Comparison of ENCODE assay signal across 1 cellular context in the genomic region with DNA sequence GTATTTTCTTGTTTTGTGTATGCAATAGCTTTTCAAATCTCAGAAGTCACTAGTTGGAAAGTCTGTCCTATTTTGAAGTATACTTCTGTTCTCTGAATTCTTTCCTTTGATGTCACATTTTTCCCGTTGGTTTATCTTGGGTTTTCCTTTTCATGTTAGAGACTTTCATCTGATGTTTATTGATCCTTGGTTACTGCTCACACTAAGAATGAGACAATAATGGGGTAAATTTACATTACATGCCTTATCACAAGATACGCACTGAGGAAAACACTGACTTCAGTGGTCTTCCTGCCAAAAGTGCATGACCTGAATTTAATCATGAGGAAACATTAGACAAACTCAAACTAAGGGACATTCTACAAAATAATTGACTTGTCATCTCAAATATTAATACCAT.
TF ChIP-seq lines count a peak whose summit lies in the region.

No MANE protein-coding gene starts in this region.

TF ChIP-seq in HepG2, 621 proteins besides CTCF, POLR2A, EP300 and RAD21 (continued from another document and continues in another):
- TF ChIP-seq SMARCE1 (IDR thresholded peaks at IDR 0.05; ENCODE audit: borderline replicate concordance) (no peak), MTA3 (CRISPR knock-in tag; IDR thresholded peaks at IDR 0.05) (no peak), ASH2L (IDR thresholded peaks at IDR 0.05; ENCODE audit: insufficient read length, low read depth, low read length) (peak; percentile 73), BHLHE40 (IDR thresholded peaks at IDR 0.05; ENCODE audit: low read length) (peak; percentile 43; the same call in 1 of the 2 replicates), ONECUT2 (CRISPR knock-in tag; IDR thresholded peaks at IDR 0.05) (peak; percentile 92), KMT2B (CRISPR knock-in tag; IDR thresholded peaks at IDR 0.05) (no peak), FOXP1 (IDR thresholded peaks at IDR 0.05) (no peak), FOXP1 (CRISPR knock-in tag; IDR thresholded peaks at IDR 0.05) (peak; percentile 94), ZSCAN9 (CRISPR knock-in tag; IDR thresholded peaks at IDR 0.05; ENCODE audit: borderline replicate concordance) (0 out of 2 replicates have a peak, but pooled peaks have one; percentile 22), RXRB (CRISPR knock-in tag; IDR thresholded peaks at IDR 0.05; ENCODE audit: borderline replicate concordance) (peak; percentile 88), FOSL2 (CRISPR knock-in tag; IDR thresholded peaks at IDR 0.05) (peak; percentile 55; the same call in 1 of the 2 replicates), ZNF180 (CRISPR knock-in tag; IDR thresholded peaks at IDR 0.05; ENCODE audit: borderline replicate concordance, low read depth) (no peak), CHD2 (IDR thresholded peaks at IDR 0.05; ENCODE audit: low read depth, low read length) (no peak), DR1 (CRISPR knock-in tag; IDR thresholded peaks at IDR 0.05) (no peak), FOXJ3 (CRISPR knock-in tag; IDR thresholded peaks at IDR 0.05; ENCODE audit: borderline replicate concordance) (peak; percentile 91; the same call in 1 of the 2 replicates), CHD4 (IDR thresholded peaks at IDR 0.05; ENCODE audit: borderline replicate concordance, low read length) (0 out of 2 replicates have a peak, but pooled peaks have one; percentile 34), SAP130 (CRISPR knock-in tag; IDR thresholded peaks at IDR 0.05; ENCODE audit: low read depth) (peak; percentile 81), ZNF788 (CRISPR knock-in tag; IDR thresholded peaks at IDR 0.05; ENCODE audit: borderline replicate concordance) (no peak), GATAD2A (CRISPR knock-in tag; IDR thresholded peaks at IDR 0.05) (peak; percentile 92), ZNF570 (CRISPR knock-in tag; IDR thresholded peaks at IDR 0.05; ENCODE audit: borderline replicate concordance) (no peak), BCL6 (CRISPR knock-in tag; IDR thresholded peaks at IDR 0.05) (peak; percentile 94), ZBTB21 (CRISPR knock-in tag; IDR thresholded peaks at IDR 0.05) (no peak), ZNF121 (CRISPR knock-in tag; IDR thresholded peaks at IDR 0.05) (no peak), ZNF382 (CRISPR knock-in tag; IDR thresholded peaks at IDR 0.05; ENCODE audit: borderline replicate concordance) (no peak), PCBP2 (optimal IDR thresholded peaks at IDR 0.05; ENCODE audit: low read depth, low read length, poor library complexity, severe bottlenecking) (no peak), GLI4 (CRISPR knock-in tag; IDR thresholded peaks at IDR 0.05; ENCODE audit: borderline replicate concordance) (no peak), GFI1 (CRISPR knock-in tag; IDR thresholded peaks at IDR 0.05; ENCODE audit: borderline replicate concordance) (peak; percentile 99), ZNF572 (CRISPR knock-in tag; IDR thresholded peaks at IDR 0.05) (no peak), ZNF205 (CRISPR knock-in tag; IDR thresholded peaks at IDR 0.05) (no peak), ELF4 (CRISPR knock-in tag; IDR thresholded peaks at IDR 0.05; ENCODE audit: borderline replicate concordance) (peak; percentile 30; the same call in 1 of the 2 replicates), POGZ (CRISPR knock-in tag; IDR thresholded peaks at IDR 0.05) (peak; percentile 18; the same call in 1 of the 2 replicates), ZNF607 (CRISPR knock-in tag; IDR thresholded peaks at IDR 0.05; ENCODE audit: borderline replicate concordance) (no peak), FIP1L1 (IDR thresholded peaks at IDR 0.05; ENCODE audit: borderline replicate concordance, insufficient read depth, low read depth, low read length) (no peak), IRF2 (CRISPR knock-in tag; IDR thresholded peaks at IDR 0.05) (peak; percentile 45; the same call in 1 of the 2 replicates), ZNF776 (CRISPR knock-in tag; IDR thresholded peaks at IDR 0.05) (no peak), ZNF446 (CRISPR knock-in tag; IDR thresholded peaks at IDR 0.05) (no peak), MYNN (CRISPR knock-in tag; IDR thresholded peaks at IDR 0.05; ENCODE audit: low read depth) (no peak), NR2F6 (IDR thresholded peaks at IDR 0.05) (peak; percentile 95), NR2F6 (CRISPR knock-in tag; IDR thresholded peaks at IDR 0.05) (peak; percentile 92), ARNT2 (CRISPR knock-in tag; IDR thresholded peaks at IDR 0.05; ENCODE audit: low read depth) (no peak), REL (CRISPR knock-in tag; conservative IDR thresholded peaks at IDR 0.05) (no peak), ZNF138 (CRISPR knock-in tag; IDR thresholded peaks at IDR 0.05; ENCODE audit: low read depth) (no peak), ATF1 (CRISPR knock-in tag; IDR thresholded peaks at IDR 0.05) (0 out of 2 replicates have a peak, but pooled peaks have one; percentile 51), ZNF589 (CRISPR knock-in tag; conservative IDR thresholded peaks at IDR 0.05) (no peak), NR2F2 (IDR thresholded peaks at IDR 0.05; ENCODE audit: borderline replicate concordance, low read depth) (peak; percentile 90), ZNF530 (CRISPR knock-in tag; IDR thresholded peaks at IDR 0.05; ENCODE audit: low read depth) (no peak), HDAC2 (CRISPR knock-in tag; IDR thresholded peaks at IDR 0.05) (peak; percentile 93)
- TF ChIP-seq, protein P1, sequence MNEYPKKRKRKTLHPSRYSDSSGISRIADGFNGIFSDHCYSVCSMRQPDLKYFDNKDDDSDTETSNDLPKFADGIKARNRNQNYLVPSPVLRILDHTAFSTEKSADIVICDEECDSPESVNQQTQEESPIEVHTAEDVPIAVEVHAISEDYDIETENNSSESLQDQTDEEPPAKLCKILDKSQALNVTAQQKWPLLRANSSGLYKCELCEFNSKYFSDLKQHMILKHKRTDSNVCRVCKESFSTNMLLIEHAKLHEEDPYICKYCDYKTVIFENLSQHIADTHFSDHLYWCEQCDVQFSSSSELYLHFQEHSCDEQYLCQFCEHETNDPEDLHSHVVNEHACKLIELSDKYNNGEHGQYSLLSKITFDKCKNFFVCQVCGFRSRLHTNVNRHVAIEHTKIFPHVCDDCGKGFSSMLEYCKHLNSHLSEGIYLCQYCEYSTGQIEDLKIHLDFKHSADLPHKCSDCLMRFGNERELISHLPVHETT (CRISPR knock-in tag; conservative IDR thresholded peaks at IDR 0.05): no peak
- TF ChIP-seq, protein P2, sequence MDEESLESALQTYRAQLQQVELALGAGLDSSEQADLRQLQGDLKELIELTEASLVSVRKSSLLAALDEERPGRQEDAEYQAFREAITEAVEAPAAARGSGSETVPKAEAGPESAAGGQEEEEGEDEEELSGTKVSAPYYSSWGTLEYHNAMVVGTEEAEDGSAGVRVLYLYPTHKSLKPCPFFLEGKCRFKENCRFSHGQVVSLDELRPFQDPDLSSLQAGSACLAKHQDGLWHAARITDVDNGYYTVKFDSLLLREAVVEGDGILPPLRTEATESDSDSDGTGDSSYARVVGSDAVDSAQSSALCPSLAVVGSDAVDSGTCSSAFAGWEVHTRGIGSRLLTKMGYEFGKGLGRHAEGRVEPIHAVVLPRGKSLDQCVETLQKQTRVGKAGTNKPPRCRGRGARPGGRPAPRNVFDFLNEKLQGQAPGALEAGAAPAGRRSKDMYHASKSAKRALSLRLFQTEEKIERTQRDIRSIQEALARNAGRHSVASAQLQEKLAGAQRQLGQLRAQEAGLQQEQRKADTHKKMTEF (CRISPR knock-in tag; IDR thresholded peaks at IDR 0.05): peak; percentile 83
- TF ChIP-seq, protein P3, sequence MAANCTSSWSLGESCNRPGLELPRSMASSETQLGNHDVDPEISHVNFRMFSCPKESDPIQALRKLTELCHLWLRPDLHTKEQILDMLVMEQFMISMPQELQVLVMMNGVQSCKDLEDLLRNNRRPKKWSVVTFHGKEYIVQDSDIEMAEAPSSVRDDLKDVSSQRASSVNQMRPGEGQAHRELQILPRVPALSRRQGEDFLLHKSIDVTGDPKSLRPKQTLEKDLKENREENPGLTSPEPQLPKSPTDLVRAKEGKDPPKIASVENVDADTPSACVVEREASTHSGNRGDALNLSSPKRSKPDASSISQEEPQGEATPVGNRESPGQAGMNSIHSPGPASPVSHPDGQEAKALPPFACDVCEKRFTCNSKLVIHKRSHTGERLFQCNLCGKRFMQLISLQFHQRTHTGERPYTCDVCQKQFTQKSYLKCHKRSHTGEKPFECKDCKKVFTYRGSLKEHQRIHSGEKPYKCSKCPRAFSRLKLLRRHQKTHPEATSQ (CRISPR knock-in tag; IDR thresholded peaks at IDR 0.05; ENCODE audit: borderline replicate concordance): no peak
- TF ChIP-seq, protein P4, sequence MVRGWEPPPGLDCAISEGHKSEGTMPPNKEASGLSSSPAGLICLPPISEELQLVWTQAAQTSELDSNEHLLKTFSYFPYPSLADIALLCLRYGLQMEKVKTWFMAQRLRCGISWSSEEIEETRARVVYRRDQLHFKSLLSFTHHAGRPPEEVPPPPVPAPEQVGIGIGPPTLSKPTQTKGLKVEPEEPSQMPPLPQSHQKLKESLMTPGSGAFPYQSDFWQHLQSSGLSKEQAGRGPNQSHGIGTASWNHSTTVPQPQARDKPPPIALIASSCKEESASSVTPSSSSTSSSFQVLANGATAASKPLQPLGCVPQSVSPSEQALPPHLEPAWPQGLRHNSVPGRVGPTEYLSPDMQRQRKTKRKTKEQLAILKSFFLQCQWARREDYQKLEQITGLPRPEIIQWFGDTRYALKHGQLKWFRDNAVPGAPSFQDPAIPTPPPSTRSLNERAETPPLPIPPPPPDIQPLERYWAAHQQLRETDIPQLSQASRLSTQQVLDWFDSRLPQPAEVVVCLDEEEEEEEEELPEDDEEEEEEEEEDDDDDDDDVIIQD (CRISPR knock-in tag; IDR thresholded peaks at IDR 0.05; ENCODE audit: low read depth): peak; percentile 25; the same call in 1 of the 2 replicates
- TF ChIP-seq, protein P5, sequence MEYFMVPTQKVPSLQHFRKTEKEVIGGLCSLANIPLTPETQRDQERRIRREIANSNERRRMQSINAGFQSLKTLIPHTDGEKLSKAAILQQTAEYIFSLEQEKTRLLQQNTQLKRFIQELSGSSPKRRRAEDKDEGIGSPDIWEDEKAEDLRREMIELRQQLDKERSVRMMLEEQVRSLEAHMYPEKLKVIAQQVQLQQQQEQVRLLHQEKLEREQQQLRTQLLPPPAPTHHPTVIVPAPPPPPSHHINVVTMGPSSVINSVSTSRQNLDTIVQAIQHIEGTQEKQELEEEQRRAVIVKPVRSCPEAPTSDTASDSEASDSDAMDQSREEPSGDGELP (IDR thresholded peaks at IDR 0.05; ENCODE audit: borderline replicate concordance, low read depth): peak; percentile 39; the same call in 1 of the 2 replicates
- TF ChIP-seq, protein P6, sequence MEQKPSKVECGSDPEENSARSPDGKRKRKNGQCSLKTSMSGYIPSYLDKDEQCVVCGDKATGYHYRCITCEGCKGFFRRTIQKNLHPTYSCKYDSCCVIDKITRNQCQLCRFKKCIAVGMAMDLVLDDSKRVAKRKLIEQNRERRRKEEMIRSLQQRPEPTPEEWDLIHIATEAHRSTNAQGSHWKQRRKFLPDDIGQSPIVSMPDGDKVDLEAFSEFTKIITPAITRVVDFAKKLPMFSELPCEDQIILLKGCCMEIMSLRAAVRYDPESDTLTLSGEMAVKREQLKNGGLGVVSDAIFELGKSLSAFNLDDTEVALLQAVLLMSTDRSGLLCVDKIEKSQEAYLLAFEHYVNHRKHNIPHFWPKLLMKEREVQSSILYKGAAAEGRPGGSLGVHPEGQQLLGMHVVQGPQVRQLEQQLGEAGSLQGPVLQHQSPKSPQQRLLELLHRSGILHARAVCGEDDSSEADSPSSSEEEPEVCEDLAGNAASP (CRISPR knock-in tag; IDR thresholded peaks at IDR 0.05; ENCODE audit: borderline replicate concordance): peak; percentile 84; the same call in 1 of the 2 replicates
- TF ChIP-seq, protein P7, sequence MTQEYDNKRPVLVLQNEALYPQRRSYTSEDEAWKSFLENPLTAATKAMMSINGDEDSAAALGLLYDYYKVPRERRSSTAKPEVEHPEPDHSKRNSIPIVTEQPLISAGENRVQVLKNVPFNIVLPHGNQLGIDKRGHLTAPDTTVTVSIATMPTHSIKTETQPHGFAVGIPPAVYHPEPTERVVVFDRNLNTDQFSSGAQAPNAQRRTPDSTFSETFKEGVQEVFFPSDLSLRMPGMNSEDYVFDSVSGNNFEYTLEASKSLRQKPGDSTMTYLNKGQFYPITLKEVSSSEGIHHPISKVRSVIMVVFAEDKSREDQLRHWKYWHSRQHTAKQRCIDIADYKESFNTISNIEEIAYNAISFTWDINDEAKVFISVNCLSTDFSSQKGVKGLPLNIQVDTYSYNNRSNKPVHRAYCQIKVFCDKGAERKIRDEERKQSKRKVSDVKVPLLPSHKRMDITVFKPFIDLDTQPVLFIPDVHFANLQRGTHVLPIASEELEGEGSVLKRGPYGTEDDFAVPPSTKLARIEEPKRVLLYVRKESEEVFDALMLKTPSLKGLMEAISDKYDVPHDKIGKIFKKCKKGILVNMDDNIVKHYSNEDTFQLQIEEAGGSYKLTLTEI (CRISPR knock-in tag; conservative IDR thresholded peaks at IDR 0.05): no peak
- TF ChIP-seq, protein P8, sequence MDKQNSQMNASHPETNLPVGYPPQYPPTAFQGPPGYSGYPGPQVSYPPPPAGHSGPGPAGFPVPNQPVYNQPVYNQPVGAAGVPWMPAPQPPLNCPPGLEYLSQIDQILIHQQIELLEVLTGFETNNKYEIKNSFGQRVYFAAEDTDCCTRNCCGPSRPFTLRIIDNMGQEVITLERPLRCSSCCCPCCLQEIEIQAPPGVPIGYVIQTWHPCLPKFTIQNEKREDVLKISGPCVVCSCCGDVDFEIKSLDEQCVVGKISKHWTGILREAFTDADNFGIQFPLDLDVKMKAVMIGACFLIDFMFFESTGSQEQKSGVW (CRISPR knock-in tag; IDR thresholded peaks at IDR 0.05; ENCODE audit: borderline replicate concordance): no peak
- TF ChIP-seq, protein P9, sequence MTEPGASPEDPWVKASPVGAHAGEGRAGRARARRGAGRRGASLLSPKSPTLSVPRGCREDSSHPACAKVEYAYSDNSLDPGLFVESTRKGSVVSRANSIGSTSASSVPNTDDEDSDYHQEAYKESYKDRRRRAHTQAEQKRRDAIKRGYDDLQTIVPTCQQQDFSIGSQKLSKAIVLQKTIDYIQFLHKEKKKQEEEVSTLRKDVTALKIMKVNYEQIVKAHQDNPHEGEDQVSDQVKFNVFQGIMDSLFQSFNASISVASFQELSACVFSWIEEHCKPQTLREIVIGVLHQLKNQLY (CRISPR knock-in tag; IDR thresholded peaks at IDR 0.05): peak; percentile 82
- TF ChIP-seq, protein P10, sequence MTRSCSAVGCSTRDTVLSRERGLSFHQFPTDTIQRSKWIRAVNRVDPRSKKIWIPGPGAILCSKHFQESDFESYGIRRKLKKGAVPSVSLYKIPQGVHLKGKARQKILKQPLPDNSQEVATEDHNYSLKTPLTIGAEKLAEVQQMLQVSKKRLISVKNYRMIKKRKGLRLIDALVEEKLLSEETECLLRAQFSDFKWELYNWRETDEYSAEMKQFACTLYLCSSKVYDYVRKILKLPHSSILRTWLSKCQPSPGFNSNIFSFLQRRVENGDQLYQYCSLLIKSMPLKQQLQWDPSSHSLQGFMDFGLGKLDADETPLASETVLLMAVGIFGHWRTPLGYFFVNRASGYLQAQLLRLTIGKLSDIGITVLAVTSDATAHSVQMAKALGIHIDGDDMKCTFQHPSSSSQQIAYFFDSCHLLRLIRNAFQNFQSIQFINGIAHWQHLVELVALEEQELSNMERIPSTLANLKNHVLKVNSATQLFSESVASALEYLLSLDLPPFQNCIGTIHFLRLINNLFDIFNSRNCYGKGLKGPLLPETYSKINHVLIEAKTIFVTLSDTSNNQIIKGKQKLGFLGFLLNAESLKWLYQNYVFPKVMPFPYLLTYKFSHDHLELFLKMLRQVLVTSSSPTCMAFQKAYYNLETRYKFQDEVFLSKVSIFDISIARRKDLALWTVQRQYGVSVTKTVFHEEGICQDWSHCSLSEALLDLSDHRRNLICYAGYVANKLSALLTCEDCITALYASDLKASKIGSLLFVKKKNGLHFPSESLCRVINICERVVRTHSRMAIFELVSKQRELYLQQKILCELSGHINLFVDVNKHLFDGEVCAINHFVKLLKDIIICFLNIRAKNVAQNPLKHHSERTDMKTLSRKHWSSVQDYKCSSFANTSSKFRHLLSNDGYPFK (CRISPR knock-in tag; IDR thresholded peaks at IDR 0.05; ENCODE audit: borderline replicate concordance): no peak
